12 cellular contexts compared by ENCODE assay signal in the genomic region with DNA sequence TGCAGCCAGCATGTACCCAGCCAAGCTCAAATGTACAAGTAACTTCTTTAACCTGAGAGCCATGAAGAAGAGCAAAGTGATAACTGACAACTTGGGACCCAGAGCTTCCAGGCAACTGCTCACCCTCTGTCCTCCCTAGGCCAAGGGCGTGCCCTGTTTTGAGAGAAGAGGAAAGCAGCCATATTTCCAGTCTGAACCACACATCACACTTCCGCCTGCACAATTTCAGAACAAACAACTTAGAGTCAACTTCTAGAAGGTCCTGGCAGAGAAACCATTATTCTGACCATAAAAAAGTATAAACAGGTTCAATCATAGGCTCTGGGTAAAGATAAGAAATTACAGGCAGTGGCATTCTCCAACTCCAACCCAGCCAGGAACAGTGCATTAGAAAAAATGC. TPM values are rescaled to one million over a fixed set of nuclear protein-coding genes. Genes with fewer than 3 reads are reported as not detected.
A peak's percentile ranks its signal among the peaks of the same experiment; 100 is the strongest.
DNase-seq lines count a peak whose midpoint lies in the region; ATAC-seq and TF ChIP-seq lines count a peak whose summit lies in the region.
"Had no signal": no experiment of that assay in that cellular context is flagged by ENCODE, and none has a peak within 500 bp of the region (broad histone marks: within the 10 kb centered on the region; RNA-seq: fewer than 3 reads in every experiment).

No MANE protein-coding gene starts in this region.

- no peaks in the 10 kb centered on the region for H3K9me3 ChIP-seq in breast epithelium

- H3K4me3 ChIP-seq in breast epithelium (no peak overlapping the region), skin epidermis (no peak overlapping the region)

- ATAC-seq in left lobe of liver, result peak; percentile 1
- ATAC-seq in HG02678 (IDR thresholded peaks at IDR 0.05; ENCODE audit: unreplicated experiment), result no peak
- ATAC-seq: activated CD4-positive, CD25-positive, alpha-beta regulatory T cell treated with anti-CD3 and anti-CD28 coated beads, Interleukin-2, amount 50 U/mL, for 24 hours; activated naive CD4-positive, alpha-beta T cell treated with anti-CD3 and anti-CD28 coated beads, Interleukin-2, amount 50 U/mL, for 72 hours; natural killer cell had no signal

- peaks cover 1% of the 10 kb centered on the region; the same call in 1 of the 2 replicates for H3K27me3 Mint-ChIP-seq in HFFc6 (ENCODE audit: insufficient read depth)

- peaks cover 27% of the 10 kb centered on the region for H3K36me3 Mint-ChIP-seq in HFFc6 (ENCODE audit: low read depth)
- H3K36me3 Mint-ChIP-seq: activated naive CD4-positive, alpha-beta T cell treated with anti-CD3 and anti-CD28 coated beads, Interleukin-2, amount 50 U/mL, for 72 hours; natural killer cell had no signal

- no peaks in the 10 kb centered on the region for H3K36me3 ChIP-seq in breast epithelium

- no peaks in the 10 kb centered on the region for H3K9me3 Mint-ChIP-seq in HFFc6
- H3K9me3 Mint-ChIP-seq: activated naive CD4-positive, alpha-beta T cell treated with anti-CD3 and anti-CD28 coated beads, Interleukin-2, amount 50 U/mL, for 72 hours; natural killer cell had no signal

- peak overlapping the region; percentile 85 for H3K27ac Mint-ChIP-seq in HFFc6
- H3K27ac Mint-ChIP-seq: activated naive CD4-positive, alpha-beta T cell treated with anti-CD3 and anti-CD28 coated beads, Interleukin-2, amount 50 U/mL, for 72 hours; natural killer cell had no signal

- TF ChIP-seq CTCF in HFFc6 (IDR thresholded peaks at IDR 0.05) (no peak), breast epithelium (IDR thresholded peaks at IDR 0.05) (no peak)

- no peak for TF ChIP-seq POLR2A in breast epithelium (IDR thresholded peaks at IDR 0.05)

- peaks cover 94% of the 10 kb centered on the region for H3K4me1 Mint-ChIP-seq in HFFc6 (ENCODE audit: low read depth)

- no peak for DNase-seq in HFFc6
- DNase-seq in breast epithelium (ENCODE audit: low spot score in 2 of 2), result no peak
- no peak for DNase-seq in left lobe of liver (ENCODE audit: low spot score)
- no peak for DNase-seq in DMS53 treated with DMSO at 0.1 percent for 48 hours (lab: John Stamatoyannopoulos, UW; ENCODE audit: unreplicated experiment)
- no peak for DNase-seq in caudate nucleus (lab: John Stamatoyannopoulos, UW)
- DNase-seq in NCI-H1930 (lab: John Stamatoyannopoulos, UW), result no peak
- DNase-seq: COR-L47, natural killer cell had no signal

- H3K27ac ChIP-seq in breast epithelium, result peak overlapping the region; percentile 64 to 80
- peak overlapping the region in 20 of 21 experiments; percentile 3 to 82 (median 66) for H3K27ac ChIP-seq in skin epidermis
- H3K27ac ChIP-seq in caudate nucleus (ENCODE audit: low read depth, low read length), result no peak overlapping the region

- H3K27me3 ChIP-seq in breast epithelium, result no peaks in the 10 kb centered on the region

- peak overlapping the region; percentile 18; the same call in 1 of the 2 replicates for H3K4me3 Mint-ChIP-seq in HFFc6
- H3K4me3 Mint-ChIP-seq: natural killer cell had no signal

- H3K4me1 ChIP-seq in breast epithelium, result peaks cover 11 to 25% of the 10 kb centered on the region in 2 donors

- intact Hi-C loops in breast epithelium (cut with DNase I; ENCODE audit: low total_unique reads), result no loop called here

RNA-seq across cellular contexts. Expression of gene ITGB5, which starts 50.1 kb away (rescaled TPM):
- 100 to 1,000 TPM; 203 to 332 (median 220) TPM for total RNA-seq in HFFc6 (2021; fragmentation: NEBNext Ultra II Directional; extraction: Animal tissue kit (Norgen Biotek cat#: 25700))
- total RNA-seq in breast epithelium, result 100 to 1,000 TPM in 2 of 3 donors, 10 to 100 TPM in 1; 80.1 to 286 (median 181) TPM
- total RNA-seq in left lobe of liver, result 74.7 TPM
